ENCODE assay signal across 18 cellular contexts in genomic region chr3:28971156-28971555, GRCh38.
"Had no signal": no experiment of that assay in that cellular context is flagged by ENCODE, and none has a peak within 500 bp of the region (broad histone marks: within the 10 kb centered on the region; RNA-seq: fewer than 3 reads in every experiment).

No MANE protein-coding gene starts in this region.

- H3K27ac ChIP-seq: coronary artery, hepatocyte, psoas muscle, stomach had no signal

- DNase-seq: effector memory CD4-positive, alpha-beta T cell; erythroblast; foreskin melanocyte; head of caudate nucleus; kidney glomerular epithelial cell; mesendoderm; naive thymus-derived CD4-positive, alpha-beta T cell; nephron progenitor cell; psoas muscle; small intestine; stimulated activated CD4-positive, alpha-beta T cell treated with anti-CD3 and anti-CD28 coated beads, Interleukin-12 subunit alpha, Interleukin-12 subunit beta, amount 100 ng/mL, for 4 hours; stimulated activated naive CD4-positive, alpha-beta T cell; stomach; substantia nigra had no signal

- H3K36me3 ChIP-seq: stomach had no signal

- H3K27me3 ChIP-seq: hepatocyte, stomach had no signal

- ATAC-seq: naive thymus-derived CD4-positive, alpha-beta T cell; psoas muscle had no signal

- H3K79me2 ChIP-seq: hepatocyte had no signal

- H3K4me1 ChIP-seq: psoas muscle, stomach had no signal

- H3K4me1 Mint-ChIP-seq: naive thymus-derived CD4-positive, alpha-beta T cell; nephron progenitor cell had no signal

- H3K27ac Mint-ChIP-seq: naive thymus-derived CD4-positive, alpha-beta T cell; nephron progenitor cell; type B pancreatic cell had no signal

- H3K4me2 ChIP-seq: hepatocyte had no signal

- H2AFZ ChIP-seq: hepatocyte had no signal

- FAIRE-seq: small intestine, urothelium cell line had no signal

- H3K36me3 Mint-ChIP-seq: type B pancreatic cell had no signal

- H3K4me3 ChIP-seq: coronary artery, hepatocyte, psoas muscle, stomach had no signal

- H3K27me3 Mint-ChIP-seq: type B pancreatic cell had no signal

- H3K4me3 Mint-ChIP-seq: naive thymus-derived CD4-positive, alpha-beta T cell; nephron progenitor cell; type B pancreatic cell had no signal
